ENCODE assay signal across 21 cellular contexts in the genomic region with DNA sequence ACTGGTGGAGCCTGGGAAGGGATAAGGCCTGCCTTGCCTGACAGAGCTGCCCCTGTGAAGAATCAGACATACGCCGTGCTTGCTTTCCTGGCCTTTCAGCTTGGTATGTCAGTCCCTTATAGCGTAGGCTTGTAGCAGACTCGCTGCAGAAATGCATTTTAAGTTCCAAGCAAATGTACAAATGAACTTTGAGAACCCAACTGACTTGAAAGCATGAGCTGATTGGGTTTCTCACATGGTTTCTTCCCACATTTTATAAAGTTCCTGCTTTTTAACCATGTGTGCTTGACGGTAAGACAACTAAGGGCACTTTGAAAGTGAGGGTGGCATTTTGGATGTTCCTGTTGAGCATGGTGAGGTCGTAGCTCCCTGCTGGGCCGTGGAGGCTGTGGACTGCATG.
"Had no signal": no experiment of that assay in that cellular context is flagged by ENCODE, and none has a peak within 500 bp of the region (broad histone marks: within the 10 kb centered on the region; RNA-seq: fewer than 3 reads in every experiment).

No MANE protein-coding gene starts in this region.

- H3K36me3 Mint-ChIP-seq: activated CD4-positive, alpha-beta memory T cell treated with anti-CD3 and anti-CD28 coated beads for 36 hours; activated naive CD4-positive, alpha-beta T cell treated with anti-CD3 and anti-CD28 coated beads, Interleukin-2, amount 50 U/mL, for 24 hours; natural killer cell had no signal

- H3K4me3 ChIP-seq: adrenal gland, colonic mucosa, esophagus squamous epithelium, spleen, upper lobe of left lung had no signal

- DNase-seq: activated CD4-positive, alpha-beta memory T cell treated with anti-CD3 and anti-CD28 coated beads for 36 hours; activated CD4-positive, alpha-beta T cell treated with anti-CD3 and anti-CD28 coated beads for 36 hours; activated effector memory CD4-positive, alpha-beta T cell treated with Interleukin-2 at 50 U/mL for 16 hours; activated T-cell treated with anti-CD3 and anti-CD28 coated beads, Interleukin-2, amount 50 U/mL, for 24 hours; adrenal gland; caudate nucleus; colonic mucosa; esophagus squamous epithelium; foreskin keratinocyte; glutamatergic neuron; kidney glomerular epithelial cell; natural killer cell; nucleus accumbens; right cardiac atrium; spleen; T-cell; T1000; upper lobe of left lung had no signal

- H3K27ac ChIP-seq: adrenal gland, colonic mucosa, esophagus squamous epithelium, foreskin keratinocyte, spleen had no signal

- FAIRE-seq: endothelial cell of umbilical vein had no signal

- H3K27me3 ChIP-seq: adrenal gland, colonic mucosa, esophagus squamous epithelium, foreskin keratinocyte, spleen, upper lobe of left lung had no signal

- H3K27ac Mint-ChIP-seq: activated CD4-positive, alpha-beta memory T cell treated with anti-CD3 and anti-CD28 coated beads for 36 hours; activated CD4-positive, alpha-beta T cell treated with anti-CD3 and anti-CD28 coated beads for 36 hours; activated naive CD4-positive, alpha-beta T cell treated with anti-CD3 and anti-CD28 coated beads, Interleukin-2, amount 50 U/mL, for 24 hours; activated T-cell treated with anti-CD3 and anti-CD28 coated beads, Interleukin-2, amount 50 U/mL, for 24 hours; stimulated activated naive CD8-positive, alpha-beta T cell treated with anti-CD3 and anti-CD28 coated beads, Interleukin-15, Interleukin-2, amounts not matched to agents 100 ng/mL and 50 ng/mL, for 24 hours; T-cell had no signal

- H3K36me3 ChIP-seq: adrenal gland, colonic mucosa, esophagus squamous epithelium, spleen, upper lobe of left lung had no signal

- H3K4me1 ChIP-seq: colonic mucosa, foreskin keratinocyte had no signal

- H3K9me3 Mint-ChIP-seq: activated CD4-positive, alpha-beta memory T cell treated with anti-CD3 and anti-CD28 coated beads for 36 hours; activated naive CD4-positive, alpha-beta T cell treated with anti-CD3 and anti-CD28 coated beads, Interleukin-2, amount 50 U/mL, for 24 hours; activated T-cell treated with anti-CD3 and anti-CD28 coated beads, Interleukin-2, amount 50 U/mL, for 24 hours; natural killer cell; stimulated activated naive CD8-positive, alpha-beta T cell treated with anti-CD3 and anti-CD28 coated beads, Interleukin-15, Interleukin-2, amounts not matched to agents 100 ng/mL and 50 ng/mL, for 24 hours; T-cell had no signal

- H3K4me3 Mint-ChIP-seq: activated CD4-positive, alpha-beta memory T cell treated with anti-CD3 and anti-CD28 coated beads for 36 hours; activated CD4-positive, alpha-beta T cell treated with anti-CD3 and anti-CD28 coated beads for 36 hours; activated naive CD4-positive, alpha-beta T cell treated with anti-CD3 and anti-CD28 coated beads, Interleukin-2, amount 50 U/mL, for 24 hours; activated T-cell treated with anti-CD3 and anti-CD28 coated beads, Interleukin-2, amount 50 U/mL, for 24 hours; natural killer cell; stimulated activated naive CD8-positive, alpha-beta T cell treated with anti-CD3 and anti-CD28 coated beads, Interleukin-15, Interleukin-2, amounts not matched to agents 100 ng/mL and 50 ng/mL, for 24 hours; T-cell had no signal

- H3K9me3 ChIP-seq: adrenal gland, colonic mucosa, upper lobe of left lung had no signal

- H3K27me3 Mint-ChIP-seq: activated CD4-positive, alpha-beta memory T cell treated with anti-CD3 and anti-CD28 coated beads for 36 hours; activated CD4-positive, alpha-beta T cell treated with anti-CD3 and anti-CD28 coated beads for 36 hours; activated naive CD4-positive, alpha-beta T cell treated with anti-CD3 and anti-CD28 coated beads, Interleukin-2, amount 50 U/mL, for 24 hours; activated T-cell treated with anti-CD3 and anti-CD28 coated beads, Interleukin-2, amount 50 U/mL, for 24 hours; stimulated activated naive CD8-positive, alpha-beta T cell treated with anti-CD3 and anti-CD28 coated beads, Interleukin-15, Interleukin-2, amounts not matched to agents 100 ng/mL and 50 ng/mL, for 24 hours; T-cell had no signal

- ATAC-seq: activated CD4-positive, alpha-beta T cell treated with anti-CD3 and anti-CD28 coated beads for 36 hours; foreskin keratinocyte; natural killer cell; right cardiac atrium; T-cell had no signal
